23 cellular contexts compared by ENCODE assay signal in genomic region chr19:47411101-47411500, GRCh38. TPM values are rescaled to one million over a fixed set of nuclear protein-coding genes. Genes with fewer than 3 reads are reported as not detected.
"Had no signal": no experiment of that assay in that cellular context is flagged by ENCODE, and none has a peak within 500 bp of the region (broad histone marks: within the 10 kb centered on the region; RNA-seq: fewer than 3 reads in every experiment).

No MANE protein-coding gene starts in this region.

- H3K4me3 ChIP-seq: esophagus muscularis mucosa, hepatocyte, psoas muscle, right lobe of liver, tibial artery, upper lobe of right lung, vagina had no signal

- H2AFZ ChIP-seq: hepatocyte, parathyroid adenoma had no signal

- H3K4me2 ChIP-seq: hepatocyte had no signal

- ATAC-seq: effector memory CD8-positive, alpha-beta T cell; foreskin keratinocyte; left lobe of liver; natural killer cell treated with Interleukin-12 subunit alpha and Interleukin-12 subunit beta and Interleukin-15 and Interleukin-18, amount 100 ng/mL, for 72 hours; psoas muscle; right lobe of liver; stimulated activated effector memory CD8-positive, alpha-beta T cell treated with anti-CD3 and anti-CD28 coated beads, Interleukin-12 subunit alpha, Interleukin-12 subunit beta, amount 100 ng/mL, for 72 hours; upper lobe of right lung had no signal

- H3K27me3 ChIP-seq: vagina had no signal

- H3K9me3 ChIP-seq: esophagus muscularis mucosa, psoas muscle, right lobe of liver, tibial artery, upper lobe of right lung, vagina had no signal

- H3K27ac ChIP-seq: epithelial cell of prostate, foreskin keratinocyte, hepatocyte, parathyroid adenoma, psoas muscle, right lobe of liver, tibial artery, upper lobe of right lung, vagina had no signal

- FAIRE-seq: colon had no signal

- H3K4me1 ChIP-seq: foreskin keratinocyte, parathyroid adenoma, psoas muscle, right lobe of liver, tibial artery, upper lobe of right lung, vagina had no signal

- H3K9ac ChIP-seq: parathyroid adenoma had no signal

- H3K36me3 Mint-ChIP-seq: memory B cell had no signal

- H3K4me3 Mint-ChIP-seq: dendritic cell treated with granulocyte-macrophage colony-stimulating factor and Interleukin-4, amounts not matched to agents 40 ng/mL and 50 ng/mL, for 4 days; effector memory CD8-positive, alpha-beta T cell; memory B cell; natural killer cell treated with Interleukin-12 subunit alpha and Interleukin-12 subunit beta and Interleukin-15 and Interleukin-18, amount 100 ng/mL, for 72 hours; stimulated activated effector memory CD8-positive, alpha-beta T cell treated with anti-CD3 and anti-CD28 coated beads, Interleukin-12 subunit alpha, Interleukin-12 subunit beta, amount 100 ng/mL, for 72 hours; stimulated activated naive CD8-positive, alpha-beta T cell treated with anti-CD3 and anti-CD28 coated beads, Interleukin-15, Interleukin-2, amounts not matched to agents 100 ng/mL and 50 ng/mL, for 24 hours had no signal

- H3K36me3 ChIP-seq: right lobe of liver, upper lobe of right lung, vagina had no signal

- H3K9me3 Mint-ChIP-seq: dendritic cell treated with granulocyte-macrophage colony-stimulating factor and Interleukin-4, amounts not matched to agents 40 ng/mL and 50 ng/mL, for 4 days; effector memory CD8-positive, alpha-beta T cell; memory B cell; natural killer cell treated with Interleukin-12 subunit alpha and Interleukin-12 subunit beta and Interleukin-15 and Interleukin-18, amount 100 ng/mL, for 72 hours; stimulated activated effector memory CD8-positive, alpha-beta T cell treated with anti-CD3 and anti-CD28 coated beads, Interleukin-12 subunit alpha, Interleukin-12 subunit beta, amount 100 ng/mL, for 72 hours; stimulated activated naive CD8-positive, alpha-beta T cell treated with anti-CD3 and anti-CD28 coated beads, Interleukin-15, Interleukin-2, amounts not matched to agents 100 ng/mL and 50 ng/mL, for 24 hours had no signal

- H3K27ac Mint-ChIP-seq: dendritic cell treated with granulocyte-macrophage colony-stimulating factor and Interleukin-4, amounts not matched to agents 40 ng/mL and 50 ng/mL, for 4 days; effector memory CD8-positive, alpha-beta T cell; memory B cell; natural killer cell treated with Interleukin-12 subunit alpha and Interleukin-12 subunit beta and Interleukin-15 and Interleukin-18, amount 100 ng/mL, for 72 hours; stimulated activated effector memory CD8-positive, alpha-beta T cell treated with anti-CD3 and anti-CD28 coated beads, Interleukin-12 subunit alpha, Interleukin-12 subunit beta, amount 100 ng/mL, for 72 hours; stimulated activated naive CD8-positive, alpha-beta T cell treated with anti-CD3 and anti-CD28 coated beads, Interleukin-15, Interleukin-2, amounts not matched to agents 100 ng/mL and 50 ng/mL, for 24 hours had no signal

- H3K79me2 ChIP-seq: hepatocyte, parathyroid adenoma had no signal

- DNase-seq: effector memory CD8-positive, alpha-beta T cell; foreskin keratinocyte; midbrain; occipital lobe; psoas muscle; retina; right lobe of liver; stimulated activated CD4-positive, alpha-beta T cell treated with anti-CD3 and anti-CD28 coated beads, Interleukin-4, amount 100 ng/mL, for 1 hour; stimulated activated CD8-positive, alpha-beta memory T cell treated with anti-CD3 and anti-CD28 coated beads, Interleukin-4, amount 100 ng/mL, for 48 hours; tibial artery; upper lobe of right lung had no signal

RNA-seq across cellular contexts. Expression of gene MEIS3, which starts 8.2 kb away (rescaled TPM):
- total RNA-seq: natural killer cell treated with Interleukin-12 subunit alpha and Interleukin-12 subunit beta and Interleukin-15 and Interleukin-18, amount 100 ng/mL, for 72 hours had no signal
